In genomic region chrX:30992381-30992904, GRCh38 we compare ENCODE assay signal across 1 cellular context.
A peak's percentile ranks its signal among the peaks of the same experiment; 100 is the strongest.
TF ChIP-seq lines count a peak whose summit lies in the region.

No MANE protein-coding gene starts in this region.

TF ChIP-seq in HepG2, 621 proteins besides CTCF, POLR2A, EP300 and RAD21 (continued from another document and continues in another):
- TF ChIP-seq ZUFSP (CRISPR knock-in tag; IDR thresholded peaks at IDR 0.05; ENCODE audit: borderline replicate concordance) (no peak), ZNF20 (CRISPR knock-in tag; IDR thresholded peaks at IDR 0.05) (no peak), ZNF260 (CRISPR knock-in tag; IDR thresholded peaks at IDR 0.05; ENCODE audit: borderline replicate concordance, low read depth) (no peak), ARNTL (CRISPR knock-in tag; IDR thresholded peaks at IDR 0.05) (no peak), ZNF766 (CRISPR knock-in tag; IDR thresholded peaks at IDR 0.05; ENCODE audit: borderline replicate concordance) (no peak), FOXA1 (IDR thresholded peaks at IDR 0.05) (no peak), FOXA1 (CRISPR knock-in tag; IDR thresholded peaks at IDR 0.05) (no peak), ZSCAN12 (CRISPR knock-in tag; IDR thresholded peaks at IDR 0.05) (no peak), ZNF30 (CRISPR knock-in tag; IDR thresholded peaks at IDR 0.05) (no peak), SOX13 (IDR thresholded peaks at IDR 0.05) (peak; percentile 72), SOX13 (CRISPR knock-in tag; conservative IDR thresholded peaks at IDR 0.05 in 1 of 2, IDR thresholded peaks at IDR 0.05 in 1 of 2) (peak in 1 of 2 experiments; percentile 93; a peak in 2 of 4 replicates), CBX1 (IDR thresholded peaks at IDR 0.05; ENCODE audit: low read depth) (no peak), ZNF3 (CRISPR knock-in tag; IDR thresholded peaks at IDR 0.05) (no peak), KAT2B (IDR thresholded peaks at IDR 0.05; ENCODE audit: borderline replicate concordance, low read depth, low read length) (no peak), MIXL1 (CRISPR knock-in tag; IDR thresholded peaks at IDR 0.05) (no peak), ZNF326 (CRISPR knock-in tag; IDR thresholded peaks at IDR 0.05; ENCODE audit: borderline replicate concordance) (no peak), IRF9 (CRISPR knock-in tag; IDR thresholded peaks at IDR 0.05; ENCODE audit: borderline replicate concordance) (no peak), GATAD2A (CRISPR knock-in tag; IDR thresholded peaks at IDR 0.05) (peak; percentile 62), ZNF292 (CRISPR knock-in tag; IDR thresholded peaks at IDR 0.05; ENCODE audit: borderline replicate concordance, low read depth) (no peak), ZNF549 (CRISPR knock-in tag; IDR thresholded peaks at IDR 0.05) (no peak), KLF16 (CRISPR knock-in tag; IDR thresholded peaks at IDR 0.05) (no peak), ZNF264 (CRISPR knock-in tag; IDR thresholded peaks at IDR 0.05) (no peak), NFIC (IDR thresholded peaks at IDR 0.05; ENCODE audit: low read length) (peak; percentile 84; the same call in 1 of the 2 replicates), KMT2B (CRISPR knock-in tag; IDR thresholded peaks at IDR 0.05) (no peak), GLMP (CRISPR knock-in tag; IDR thresholded peaks at IDR 0.05; ENCODE audit: borderline replicate concordance) (no peak), NFRKB (IDR thresholded peaks at IDR 0.05) (no peak), CEBPZ (IDR thresholded peaks at IDR 0.05; ENCODE audit: low read length) (no peak), ZNF569 (CRISPR knock-in tag; IDR thresholded peaks at IDR 0.05; ENCODE audit: borderline replicate concordance) (no peak), ZNF570 (CRISPR knock-in tag; IDR thresholded peaks at IDR 0.05; ENCODE audit: borderline replicate concordance) (no peak), PAXIP1 (CRISPR knock-in tag; conservative IDR thresholded peaks at IDR 0.05) (peak; percentile 79), REXO4 (CRISPR knock-in tag; IDR thresholded peaks at IDR 0.05; ENCODE audit: borderline replicate concordance) (no peak), ZMAT3 (CRISPR knock-in tag; conservative IDR thresholded peaks at IDR 0.05) (no peak), FLYWCH1 (CRISPR knock-in tag; IDR thresholded peaks at IDR 0.05) (no peak), CREB1 (IDR thresholded peaks at IDR 0.05) (no peak), CREB1 (CRISPR knock-in tag; IDR thresholded peaks at IDR 0.05) (peak; percentile 38), IRF2 (CRISPR knock-in tag; IDR thresholded peaks at IDR 0.05) (no peak), ZNF740 (CRISPR knock-in tag; IDR thresholded peaks at IDR 0.05) (no peak), ZNF580 (CRISPR knock-in tag; IDR thresholded peaks at IDR 0.05; ENCODE audit: borderline replicate concordance, low read depth) (no peak), CREBL2 (CRISPR knock-in tag; IDR thresholded peaks at IDR 0.05; ENCODE audit: borderline replicate concordance) (no peak), ZKSCAN5 (CRISPR knock-in tag; IDR thresholded peaks at IDR 0.05) (no peak), SNAPC5 (CRISPR knock-in tag; IDR thresholded peaks at IDR 0.05; ENCODE audit: borderline replicate concordance) (no peak), ZNF143 (CRISPR knock-in tag; IDR thresholded peaks at IDR 0.05) (no peak), STAG1 (CRISPR knock-in tag; IDR thresholded peaks at IDR 0.05) (no peak), CC2D1A (CRISPR knock-in tag; IDR thresholded peaks at IDR 0.05) (no peak), ARID2 (CRISPR knock-in tag; IDR thresholded peaks at IDR 0.05; ENCODE audit: borderline replicate concordance) (no peak), ZNF589 (CRISPR knock-in tag; conservative IDR thresholded peaks at IDR 0.05) (no peak), ZBTB34 (CRISPR knock-in tag; IDR thresholded peaks at IDR 0.05) (no peak), ZNF775 (CRISPR knock-in tag; IDR thresholded peaks at IDR 0.05; ENCODE audit: borderline replicate concordance) (no peak), FOXO4 (CRISPR knock-in tag; conservative IDR thresholded peaks at IDR 0.05) (no peak), PAX8 (CRISPR knock-in tag; IDR thresholded peaks at IDR 0.05; ENCODE audit: borderline replicate concordance) (no peak), ZNF274 (CRISPR knock-in tag; IDR thresholded peaks at IDR 0.05) (no peak), ZNF564 (CRISPR knock-in tag; IDR thresholded peaks at IDR 0.05) (no peak), NFKBIZ (CRISPR knock-in tag; IDR thresholded peaks at IDR 0.05) (no peak), HMG20B (CRISPR knock-in tag; conservative IDR thresholded peaks at IDR 0.05) (peak; percentile 55; the same call in 1 of the 2 replicates), ZNF704 (CRISPR knock-in tag; IDR thresholded peaks at IDR 0.05; ENCODE audit: borderline replicate concordance) (no peak), ZNF263 (CRISPR knock-in tag; IDR thresholded peaks at IDR 0.05) (no peak)
